ENCODE assay signal across 8 cellular contexts in genomic region chr6:4021862-4022715, GRCh38. TPM values are rescaled to one million over a fixed set of nuclear protein-coding genes. Genes with fewer than 3 reads are reported as not detected.
DNase-seq lines count a peak whose midpoint lies in the region; FAIRE-seq and TF ChIP-seq lines count a peak whose summit lies in the region.

No MANE protein-coding gene starts in this region.

- peak overlapping the region; percentile 75 for H3K4ac ChIP-seq in mesendoderm (ENCODE audit: low read depth, low read length)

- H2BK5ac ChIP-seq in mesendoderm (ENCODE audit: low read length) = no peak overlapping the region

- no peaks in the 10 kb centered on the region for H3K27me3 ChIP-seq in GM06990 (replicated peaks; ENCODE audit: control insufficient read depth, insufficient read depth, low read length)
- H3K27me3 ChIP-seq in colonic mucosa = no peaks in the 10 kb centered on the region
- no peaks in the 10 kb centered on the region for H3K27me3 ChIP-seq in mesendoderm (ENCODE audit: insufficient read depth, low read length, poor library complexity)

- H3K9me3 ChIP-seq in colonic mucosa = no peaks in the 10 kb centered on the region

- no peak overlapping the region for H4K8ac ChIP-seq in mesendoderm (ENCODE audit: low read depth, low read length)

- TF ChIP-seq CTCF in GM06990 (IDR thresholded peaks at IDR 0.05; ENCODE audit: insufficient read depth, low read length, poor library complexity, severe bottlenecking) (no peak), colonic mucosa (IDR thresholded peaks at IDR 0.05) (no peak)

- H3K79me1 ChIP-seq in mesendoderm (ENCODE audit: low read length) = peaks cover 2% of the 10 kb centered on the region

- H2AK5ac ChIP-seq in mesendoderm (ENCODE audit: low read length) = no peak overlapping the region

- no peak for TF ChIP-seq POLR2A in H54 (IDR thresholded peaks at IDR 0.05; ENCODE audit: low read depth, low read length)

- H3K79me2 ChIP-seq in mesendoderm (ENCODE audit: control insufficient read depth, insufficient read depth, low read length) = peaks cover 56% of the 10 kb centered on the region

- H2BK15ac ChIP-seq in mesendoderm (replicated peaks; ENCODE audit: low read depth) = no peak overlapping the region

- intact Hi-C loops in colonic mucosa (cut with DNase I) = loop anchor here (10.0 kb wide), 1 partner anchor 113 kb away; the partner anchor contains the start of gene ECI2
- intact Hi-C loops in head of caudate nucleus (cut with DNase I) = no loop called here

- H3K4me2 ChIP-seq in mesendoderm (ENCODE audit: low read length) = peak overlapping the region; percentile 61

- H3K9ac ChIP-seq in colonic mucosa (ENCODE audit: low read depth in 2 of 2, low read length in 2 of 2) = peak overlapping the region; percentile 87 to 97
- H3K9ac ChIP-seq in mesendoderm (ENCODE audit: low read length) = peak overlapping the region; percentile 75

- DNase-seq in GM06990 (ENCODE audit: extremely low read depth, insufficient read length) = no peak
- DNase-seq in H54 (ENCODE audit: insufficient read length, low spot score) = peak; percentile 9
- peak; percentile 4 for DNase-seq in NCI-H2171 (lab: John Stamatoyannopoulos, UW)
- no peak for DNase-seq in colonic mucosa
- DNase-seq in mesendoderm = no peak
- no peak for DNase-seq in SHP77 (lab: John Stamatoyannopoulos, UW)
- DNase-seq in head of caudate nucleus = no peak
- no peak for DNase-seq in NCI-H774 (lab: John Stamatoyannopoulos, UW)

- H3K36me3 ChIP-seq in GM06990 (ENCODE audit: control insufficient read depth, insufficient read depth, low read length) = no peaks in the 10 kb centered on the region
- no peaks in the 10 kb centered on the region for H3K36me3 ChIP-seq in colonic mucosa
- H3K36me3 ChIP-seq in mesendoderm (ENCODE audit: control insufficient read depth, insufficient read depth, low read length) = no peaks in the 10 kb centered on the region

- H3K4me1 ChIP-seq in colonic mucosa = peaks cover 14% of the 10 kb centered on the region
- no peaks in the 10 kb centered on the region for H3K4me1 ChIP-seq in mesendoderm (ENCODE audit: control insufficient read depth, low read depth, low read length)

- H3K23ac ChIP-seq in mesendoderm (ENCODE audit: low read length) = no peak overlapping the region

- no peak overlapping the region for H2BK120ac ChIP-seq in mesendoderm (ENCODE audit: low read depth, low read length)

- H4K5ac ChIP-seq in mesendoderm (ENCODE audit: low read length) = no peak overlapping the region

- H3K27ac ChIP-seq in colonic mucosa = peak overlapping the region; percentile 97
- peak overlapping the region; percentile 87 for H3K27ac ChIP-seq in mesendoderm (ENCODE audit: low read depth, low read length)

- H3K4me3 ChIP-seq in GM06990 (replicated peaks; ENCODE audit: low read depth, low read length) (peak overlapping the region; percentile 77), colonic mucosa (peak overlapping the region; percentile 55), mesendoderm (ENCODE audit: low read length) (peak overlapping the region; percentile 91)

- H3K56ac ChIP-seq in mesendoderm (ENCODE audit: low read length) = peak overlapping the region; percentile 87

- WGBS in mesendoderm (ENCODE audit: extremely low coverage, insufficient coverage, low lambda C conversion rate) = no CpG with 5 or more reads among the region's 15 CpGs

- H3K18ac ChIP-seq in mesendoderm (ENCODE audit: low read length) = peak overlapping the region; percentile 81

- FAIRE-seq in H54 (lab: Jason Lieb, UNC) = no peak

RNA-seq across cellular contexts. Expression of gene FAM217A, which starts 56.8 kb away (rescaled TPM):
- total RNA-seq in colonic mucosa = not detected
- 0.03 TPM for polyA plus RNA-seq in mesendoderm (2013, experiment 1 of 2)
- polyA plus RNA-seq in mesendoderm (2013, experiment 2 of 2) = 0.03 TPM

Comparison
In these comparisons a context has a peak if more than half of its experiments do, and no peak if none do; other contexts are left out.
1. DNase-seq: peak in H54 (single experiment) and NCI-H2171 (single experiment); none in GM06990 (single experiment), colonic mucosa (single experiment), mesendoderm (single experiment), SHP77 (0 of 2), head of caudate nucleus (0 of 42) and NCI-H774 (single experiment).
2. Peak in every context shown above with its lines, with median percentiles within 50 percentile points of each other: H3K4me3 ChIP-seq.